In the genomic region with DNA sequence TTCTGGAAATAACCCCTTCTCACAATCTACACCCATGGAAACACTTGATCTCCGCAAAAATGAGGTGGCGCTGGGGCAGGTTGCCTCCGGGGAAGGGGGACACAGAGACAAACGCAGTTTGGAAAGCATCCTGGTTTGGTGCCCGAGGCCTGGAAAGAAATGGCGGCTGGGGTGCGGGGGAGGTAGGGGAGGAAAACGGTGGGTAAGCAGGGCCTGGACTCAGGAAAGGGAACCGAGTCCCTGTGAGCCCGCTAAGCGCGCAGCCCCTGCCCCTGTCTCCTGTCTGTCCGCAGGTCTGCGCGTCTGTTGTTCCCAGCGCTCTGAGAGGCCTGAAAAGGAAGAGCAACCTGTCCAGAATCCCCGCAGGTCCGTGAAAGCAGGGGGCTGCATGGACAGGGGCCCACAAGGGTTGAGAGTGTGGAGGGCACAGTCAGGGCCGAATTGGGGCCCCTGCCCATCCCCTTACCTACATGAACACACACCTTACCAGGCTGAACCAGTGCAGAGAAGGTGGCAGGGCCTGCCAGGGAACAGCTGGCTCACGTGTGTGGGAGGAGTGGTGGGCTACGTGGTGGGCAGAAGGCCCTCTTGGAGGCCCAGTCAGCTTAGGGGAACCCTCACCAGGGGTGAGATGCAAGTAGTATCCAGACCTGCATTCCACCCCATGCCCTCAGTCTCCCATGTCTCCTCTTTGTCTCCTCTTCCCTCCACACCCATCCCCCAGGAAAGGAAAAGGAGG, we compare ENCODE assay signal across 17 cellular contexts. TPM values are rescaled to one million over a fixed set of nuclear protein-coding genes. Genes with fewer than 3 reads are reported as not detected.
DNase-seq lines count a peak whose midpoint lies in the region; ATAC-seq and TF ChIP-seq lines count a peak whose summit lies in the region.
"Not testable (repeated sequence)": the region's sequence is repeated elsewhere in the genome, so short reads cannot be mapped to it uniquely, and the experiment has no call there.
"Had no signal": no experiment of that assay in that cellular context is flagged by ENCODE, and none has a peak within 500 bp of the region (broad histone marks: within the 10 kb centered on the region; RNA-seq: fewer than 3 reads in every experiment).

No MANE protein-coding gene starts in this region.

- H4K20me1 ChIP-seq in H9 (ENCODE audit: control insufficient read depth, insufficient read depth, insufficient read length): not testable (repeated sequence)

- not testable (repeated sequence) for H4K8ac ChIP-seq in H9 (replicated peaks; ENCODE audit: insufficient read length, low read depth, low read length); neuronal stem cell (ENCODE audit: low read depth, low read length)

- not testable (repeated sequence) for H3K4ac ChIP-seq in H9 (ENCODE audit: low read depth, low read length); neuronal stem cell (ENCODE audit: low read length)

- not testable (repeated sequence) for H3K4me1 Mint-ChIP-seq in H9; activated T-cell treated with anti-CD3 and anti-CD28 coated beads, Interleukin-2, amount 50 U/mL, for 4 hours (ENCODE audit: low read depth); brain; memory B cell

- peaks cover 20% of the 10 kb centered on the region for H3K9me3 ChIP-seq in H9 (ENCODE audit: control insufficient read depth, low read depth, low read length)
- H3K9me3 ChIP-seq in esophagus squamous epithelium; neuronal stem cell (replicated peaks in 1 of 2; ENCODE audit: control insufficient read depth in 2 of 2, insufficient read depth in 1 of 2, low read depth in 1 of 2, low read length in 2 of 2); stomach: not testable (repeated sequence)

- not testable (repeated sequence) for H3K56ac ChIP-seq in H9 (ENCODE audit: insufficient read length, low read depth, low read length)

- H2AK5ac ChIP-seq in H9 (ENCODE audit: insufficient read length, low read length); neuronal stem cell (ENCODE audit: low read depth, low read length): not testable (repeated sequence)

- H2BK20ac ChIP-seq in H9 (ENCODE audit: low read depth, low read length, poor library complexity, severe bottlenecking): not testable (repeated sequence)

- not testable (repeated sequence) for H2BK5ac ChIP-seq in H9 (ENCODE audit: insufficient read length, low read length); neuronal stem cell (ENCODE audit: low read length)

- TF ChIP-seq POLR2A in esophagus squamous epithelium (IDR thresholded peaks at IDR 0.05); stomach (IDR thresholded peaks at IDR 0.05): not testable (repeated sequence)

- H3K9me3 Mint-ChIP-seq in H9: peaks cover 59 to 75% of the 10 kb centered on the region in 2 experiments
- not testable (repeated sequence) for H3K9me3 Mint-ChIP-seq in activated T-cell treated with anti-CD3 and anti-CD28 coated beads, Interleukin-2, amount 50 U/mL, for 4 hours; brain; memory B cell

- H3K9ac ChIP-seq in H9 (ENCODE audit: extremely low read depth, insufficient read length, low read length): peak overlapping the region; percentile 50
- not testable (repeated sequence) for H3K9ac ChIP-seq in neuronal stem cell (ENCODE audit: low read depth, low read length, poor library complexity)

- not testable (repeated sequence) for H3K23me2 ChIP-seq in H9 (ENCODE audit: insufficient read length, low read depth, low read length, poor library complexity, severe bottlenecking)

- H2BK120ac ChIP-seq in H9 (ENCODE audit: low read depth, low read length, poor library complexity, severe bottlenecking); neuronal stem cell (ENCODE audit: low read depth, low read length): not testable (repeated sequence)

- not testable (repeated sequence) for H3K36me3 ChIP-seq in esophagus squamous epithelium; neuronal stem cell (replicated peaks in 1 of 2; ENCODE audit: control insufficient read depth in 2 of 2, insufficient read depth in 2 of 2, low read length in 2 of 2); stomach

- H3K18ac ChIP-seq in H9 (ENCODE audit: insufficient read length, low read depth, low read length); neuronal stem cell (ENCODE audit: low read length): not testable (repeated sequence)

- TF ChIP-seq EP300 in stomach (IDR thresholded peaks at IDR 0.05): not testable (repeated sequence)

- not testable (repeated sequence) for H4K91ac ChIP-seq in H9 (ENCODE audit: insufficient read length, low read depth, low read length); neuronal stem cell (ENCODE audit: low read depth, low read length, poor library complexity)

- not testable (repeated sequence) for H3K27ac ChIP-seq in H9 (ENCODE audit: insufficient read length, low read depth, low read length); neuronal stem cell (replicated peaks; ENCODE audit: low read length)
- H3K27ac ChIP-seq in esophagus squamous epithelium (peak overlapping the region in 1 of 4 donors; percentile 9), stomach (peak overlapping the region in 3 of 5 donors; percentile 15 to 78 (median 48))

- H3K79me1 ChIP-seq in H9 (ENCODE audit: insufficient read depth, low read depth, low read length, poor library complexity, severe bottlenecking); neuronal stem cell (ENCODE audit: low read depth, low read length): not testable (repeated sequence)

- H3K4me3 ChIP-seq in esophagus squamous epithelium: peak overlapping the region in 3 of 4 donors; percentile 6 to 54 (median 27)
- peak overlapping the region; percentile 24 to 80 for H3K4me3 ChIP-seq in neuronal stem cell (ENCODE audit: low read length in 2 of 2)
- peak overlapping the region; percentile 22 to 41 (median 27) for H3K4me3 ChIP-seq in stomach

- H2AFZ ChIP-seq in H9 (ENCODE audit: low read length): not testable (repeated sequence)
- peak overlapping the region; percentile 71 for H2AFZ ChIP-seq in neuronal stem cell (ENCODE audit: low read length)

- H3K79me2 ChIP-seq in H9 (ENCODE audit: insufficient read depth, low read length): not testable (repeated sequence)

- TF ChIP-seq CTCF in H9 (conservative IDR thresholded peaks at IDR 0.05); brain (conservative IDR thresholded peaks at IDR 0.05); esophagus squamous epithelium (IDR thresholded peaks at IDR 0.05); stomach (IDR thresholded peaks at IDR 0.05): not testable (repeated sequence)

- H3K36me3 Mint-ChIP-seq in H9 (ENCODE audit: insufficient read depth in 1 of 3, low read depth in 3 of 3); activated T-cell treated with anti-CD3 and anti-CD28 coated beads, Interleukin-2, amount 50 U/mL, for 4 hours (ENCODE audit: insufficient read depth); brain; memory B cell: not testable (repeated sequence)

- ATAC-seq in activated T-cell treated with anti-CD3 and anti-CD28 coated beads, Interleukin-2, amount 50 U/mL, for 4 hours; memory B cell (ENCODE audit: low read depth): not testable (repeated sequence)

- not testable (repeated sequence) for H3K4me1 ChIP-seq in H9 (ENCODE audit: insufficient read depth, low read length); esophagus squamous epithelium; neuronal stem cell (ENCODE audit: control insufficient read depth in 2 of 2, insufficient read depth in 1 of 2, low read depth in 1 of 2, low read length in 2 of 2)
- peaks cover 0 to 12% (median 0%) of the 10 kb centered on the region in 4 donors for H3K4me1 ChIP-seq in stomach

- intact Hi-C loops in esophagus squamous epithelium (cut with DNase I); stomach (cut with DNase I; ENCODE audit: low total_unique reads): not testable (repeated sequence)

- H3K4me3 Mint-ChIP-seq in H9: peak overlapping the region; percentile 71 to 86
- peak overlapping the region; percentile 16 for H3K4me3 Mint-ChIP-seq in activated T-cell treated with anti-CD3 and anti-CD28 coated beads, Interleukin-2, amount 50 U/mL, for 4 hours
- H3K4me3 Mint-ChIP-seq in brain: peak overlapping the region; percentile 82 to 92 (median 86)
- peak overlapping the region; percentile 34 for H3K4me3 Mint-ChIP-seq in memory B cell

- H3K27me3 ChIP-seq in H9 (ENCODE audit: insufficient read depth, low read length): not testable (repeated sequence)
- H3K27me3 ChIP-seq in esophagus squamous epithelium (peaks cover 0 to 15% (median 4%) of the 10 kb centered on the region in 4 donors), neuronal stem cell (ENCODE audit: control insufficient read depth in 3 of 3, insufficient read depth in 3 of 3, low read depth in 1 of 3, low read length in 3 of 3) (peaks cover 0 to 36% (median 0%) of the 10 kb centered on the region in 3 experiments), stomach (peaks cover 0 to 33% (median 13%) of the 10 kb centered on the region in 3 donors)

- not testable (repeated sequence) for DNase-seq in H9; activated T-cell treated with anti-CD3 and anti-CD28 coated beads, Interleukin-2, amount 50 U/mL, for 4 hours; esophagus squamous epithelium (lab: John Stamatoyannopoulos, UW); memory B cell (ENCODE audit: low spot score in 2 of 2); neuronal stem cell (ENCODE audit: low spot score); stomach

- peaks cover 30% of the 10 kb centered on the region for H3K27me3 Mint-ChIP-seq in H9 (ENCODE audit: low read depth)
- peaks cover 29% of the 10 kb centered on the region for H3K27me3 Mint-ChIP-seq in activated T-cell treated with anti-CD3 and anti-CD28 coated beads, Interleukin-2, amount 50 U/mL, for 4 hours (ENCODE audit: low read depth)
- not testable (repeated sequence) for H3K27me3 Mint-ChIP-seq in brain
- H3K27me3 Mint-ChIP-seq in memory B cell: peaks cover 13% of the 10 kb centered on the region

- not testable (repeated sequence) for H4K5ac ChIP-seq in H9 (ENCODE audit: insufficient read length, low read depth, low read length)

- not testable (repeated sequence) for H2BK15ac ChIP-seq in H9 (ENCODE audit: low read depth, low read length); neuronal stem cell (ENCODE audit: low read length)

- H3K4me2 ChIP-seq in H9 (ENCODE audit: insufficient read depth, insufficient read length, low read length) (peak overlapping the region; percentile 60), neuronal stem cell (ENCODE audit: insufficient read depth, low read length, poor library complexity, severe bottlenecking) (peak overlapping the region; percentile 25)

- not testable (repeated sequence) for H3T11ph ChIP-seq in H9 (ENCODE audit: low read length)

- H3K23ac ChIP-seq in H9 (ENCODE audit: insufficient read length, low read depth, low read length); neuronal stem cell (ENCODE audit: low read depth, low read length, poor library complexity): not testable (repeated sequence)

- H2BK12ac ChIP-seq in H9 (ENCODE audit: insufficient read length, low read depth, low read length); neuronal stem cell (ENCODE audit: low read length): not testable (repeated sequence)

- not testable (repeated sequence) for H3K27ac Mint-ChIP-seq in H9, memory B cell
- peak overlapping the region in 3 of 5 experiments; percentile 92 to 95 (median 95) for H3K27ac Mint-ChIP-seq in brain

- not testable (repeated sequence) for H3K14ac ChIP-seq in H9 (ENCODE audit: insufficient read depth, low read length); neuronal stem cell (ENCODE audit: low read length)

- no CpG with 5 or more reads among the region's 21 CpGs for WGBS in H9 (ENCODE audit: extremely low coverage, insufficient read length, low lambda C conversion rate)
- 8 to 13% methylated on average over 2 to 3 of the region's 21 CpGs for WGBS in esophagus squamous epithelium, 2 donors
- no CpG with 5 or more reads among the region's 21 CpGs for WGBS in neuronal stem cell (ENCODE audit: extremely low coverage in 2 of 2, insufficient read length in 2 of 2, insufficient replicate concordance in 1 of 2), 2 donors
- 15 to 35% (median 26%) methylated on average over 18 to 21 of the region's 21 CpGs for WGBS in stomach, 5 donors

RNA-seq across cellular contexts. Expression of a gene that starts 0.8 kb away (rescaled TPM):
- total RNA-seq in H9 (2021) (12.6 and 14.2 TPM in 2 replicates), esophagus squamous epithelium (1 to 10 TPM in 1 of 4 donors, under 1 TPM in 2, not detected in 1; 0.35 to 3.2 (median 0.57) TPM), stomach (1 to 10 TPM in 3 of 5 donors, not detected in 2; 1.3 to 7.6 (median 2.6) TPM)
- not detected for total RNA-seq in activated T-cell treated with anti-CD3 and anti-CD28 coated beads, Interleukin-2, amount 50 U/mL, for 4 hours
- polyA plus RNA-seq in brain (ENCODE audit: insufficient read depth, low read depth, low replicate concordance) (163 TPM), stomach (10 to 100 TPM in 1 of 3 donors, 1 to 10 TPM in 2; 4.7 to 21.0 (median 8.1) TPM)
- 48.6 TPM for polyA plus RNA-seq in neuronal stem cell (2013, experiment 1 of 2)
- 47.7 TPM for polyA plus RNA-seq in neuronal stem cell (2013, experiment 2 of 2)
- total RNA-seq: Calu3, fibroblast of villous mesenchyme, GM12878, liver, osteoblast, Peyer's patch, right lobe of liver had no signal
- polyA plus RNA-seq: GM12878 had no signal

RNA-seq across cellular contexts. Expression of a gene that starts 16.0 kb away (rescaled TPM):
- total RNA-seq in H9 (2021) (not detected in 2 replicates), esophagus squamous epithelium (not detected), stomach (not detected)
- not detected for total RNA-seq in activated T-cell treated with anti-CD3 and anti-CD28 coated beads, Interleukin-2, amount 50 U/mL, for 4 hours
- polyA plus RNA-seq in brain (ENCODE audit: insufficient read depth, low read depth, low replicate concordance) (66.4 TPM), stomach (under 1 TPM in 1 of 3 donors, not detected in 2; 0.20 TPM)
- polyA plus RNA-seq in neuronal stem cell (2013, experiment 1 of 2): 0.21 TPM
- polyA plus RNA-seq in neuronal stem cell (2013, experiment 2 of 2): 0.29 TPM
- total RNA-seq: Calu3, cardiac muscle cell, fibroblast of villous mesenchyme, GM12878, heart right ventricle, liver, mucosa of gallbladder, osteoblast, Peyer's patch, right lobe of liver had no signal
- polyA plus RNA-seq: cardiac muscle cell, GM12878, heart right ventricle, liver had no signal

RNA-seq across cellular contexts. Expression of a gene that starts 29.5 kb away (rescaled TPM):
- 7.5 and 7.7 TPM in 2 replicates for total RNA-seq in H9 (2021)
- total RNA-seq in activated T-cell treated with anti-CD3 and anti-CD28 coated beads, Interleukin-2, amount 50 U/mL, for 4 hours: 1 to 10 TPM; 1.2 to 1.9 (median 1.8) TPM
- 30.0 TPM for polyA plus RNA-seq in brain (ENCODE audit: insufficient read depth, low read depth, low replicate concordance)
- total RNA-seq in esophagus squamous epithelium: 1 to 10 TPM in 2 of 4 donors, not detected in 2; 1.5 to 2.3 TPM
- 17.5 TPM for polyA plus RNA-seq in neuronal stem cell (2013, experiment 1 of 2)
- 17.0 TPM for polyA plus RNA-seq in neuronal stem cell (2013, experiment 2 of 2)
- 10 to 100 TPM in 1 of 5 donors, 1 to 10 TPM in 1, not detected in 3; 5.7 to 21.9 TPM for total RNA-seq in stomach
- 10 to 100 TPM in 1 of 3 donors, 1 to 10 TPM in 2; 5.9 to 15.7 (median 8.5) TPM for polyA plus RNA-seq in stomach
- total RNA-seq: fibroblast of villous mesenchyme, osteoblast, Peyer's patch had no signal

Comparison
In these comparisons a context has a peak if more than half of its experiments do, and no peak if none do; other contexts are left out.
1. H3K4me3 Mint-ChIP-seq: peak in every context shown above with its lines; median percentile 86 in brain; 78 in H9; 34 in memory B cell; 16 in activated T-cell treated with anti-CD3 and anti-CD28 coated beads, Interleukin-2, amount 50 U/mL, for 4 hours.